In genomic region chr19:2507109-2507508, GRCh38 we compare ENCODE assay signal across 9 cellular contexts. TPM values are rescaled to one million over a fixed set of nuclear protein-coding genes. Genes with fewer than 3 reads are reported as not detected.
DNase-seq lines count a peak whose midpoint lies in the region; ATAC-seq, FAIRE-seq and TF ChIP-seq lines count a peak whose summit lies in the region.
"Had no signal": no experiment of that assay in that cellular context is flagged by ENCODE, and none has a peak within 500 bp of the region (broad histone marks: within the 10 kb centered on the region; RNA-seq: fewer than 3 reads in every experiment).

No MANE protein-coding gene starts in this region.

- ATAC-seq in left colon = peak; percentile 97

- in situ Hi-C loops in GM13977 (cut with MboI; ENCODE audit: low pct_unique_long_range_greater_than_20kb, low sequenced_read_pairs, unreplicated experiment) = no loop called here

- whole genome bisulfite sequencing in adrenal gland, 4 donors = 35 to 45% (median 37%) methylated on average over 11 to 12 of the region's 12 CpGs

- peak; percentile 64 for DNase-seq in GM13977 (ENCODE audit: low spot score)
- peak; percentile 12 to 56 for DNase-seq in NCI-H1930 (lab: John Stamatoyannopoulos, UW)
- peak; percentile 70 for DNase-seq in activated CD4-positive, alpha-beta memory T cell treated with anti-CD3 and anti-CD28 coated beads, Interleukin-2, amount 10 ng/mL, durations not matched to agents 7 days and 5 days
- DNase-seq in left colon = peak; percentile 46 to 59
- no peak for DNase-seq in RCC 7860 (ENCODE audit: low spot score)
- DNase-seq in kidney glomerular epithelial cell (lab: John Stamatoyannopoulos, UW) = no peak
- DNase-seq in left ventricle myocardium inferior = no peak
- DNase-seq in adrenal gland = no peak

- CTCF ChIA-PET in activated CD4-positive, alpha-beta memory T cell treated with anti-CD3 and anti-CD28 coated beads, Interleukin-2, amount 10 ng/mL, durations not matched to agents 7 days and 5 days (lab: Charles Lee) = interaction anchor here (0.5 to 0.7 kb wide), 2 partner anchors 31 to 46 kb away, joined by 4 read pairs; partner anchors contain the start of gene GADD45B

- no peaks in the 10 kb centered on the region for H3K36me3 ChIP-seq in left ventricle myocardium inferior
- no peaks in the 10 kb centered on the region for H3K36me3 ChIP-seq in adrenal gland (replicated peaks in 1 of 2)

- no peak for TF ChIP-seq POLR2A in adrenal gland (IDR thresholded peaks at IDR 0.05)

- peak overlapping the region; percentile 86 for H3K27ac Mint-ChIP-seq in activated CD4-positive, alpha-beta memory T cell treated with anti-CD3 and anti-CD28 coated beads, Interleukin-2, amount 10 ng/mL, durations not matched to agents 7 days and 5 days

- H3K27me3 Mint-ChIP-seq in activated CD4-positive, alpha-beta memory T cell treated with anti-CD3 and anti-CD28 coated beads, Interleukin-2, amount 10 ng/mL, durations not matched to agents 7 days and 5 days = no peaks in the 10 kb centered on the region

- no peak overlapping the region for H3K4me3 ChIP-seq in left ventricle myocardium inferior
- H3K4me3 ChIP-seq in adrenal gland = peak overlapping the region in 1 of 4 donors; percentile 19

- TF ChIP-seq CTCF in GM13977 (IDR thresholded peaks at IDR 0.05; ENCODE audit: extremely low read depth, insufficient read depth, missing control alignments) (no peak), left ventricle myocardium inferior (IDR thresholded peaks at IDR 0.05; ENCODE audit: borderline replicate concordance) (no peak), adrenal gland (IDR thresholded peaks at IDR 0.05) (no peak)

- no peak overlapping the region for H3K27ac ChIP-seq in left ventricle myocardium inferior (replicated peaks)
- no peak overlapping the region for H3K27ac ChIP-seq in adrenal gland
- H3K27ac ChIP-seq: KMS-11 had no signal

- FAIRE-seq in RCC 7860 (lab: Jason Lieb, UNC) = no peak

- H3K36me3 Mint-ChIP-seq in activated CD4-positive, alpha-beta memory T cell treated with anti-CD3 and anti-CD28 coated beads, Interleukin-2, amount 10 ng/mL, durations not matched to agents 7 days and 5 days (ENCODE audit: low read depth) = peaks cover 2% of the 10 kb centered on the region

- H3K4me3 Mint-ChIP-seq in activated CD4-positive, alpha-beta memory T cell treated with anti-CD3 and anti-CD28 coated beads, Interleukin-2, amount 10 ng/mL, durations not matched to agents 7 days and 5 days = peak overlapping the region; percentile 41

- H3K9me3 Mint-ChIP-seq in activated CD4-positive, alpha-beta memory T cell treated with anti-CD3 and anti-CD28 coated beads, Interleukin-2, amount 10 ng/mL, durations not matched to agents 7 days and 5 days = no peaks in the 10 kb centered on the region

- H3K4me1 Mint-ChIP-seq in activated CD4-positive, alpha-beta memory T cell treated with anti-CD3 and anti-CD28 coated beads, Interleukin-2, amount 10 ng/mL, durations not matched to agents 7 days and 5 days = peaks cover 37% of the 10 kb centered on the region

- no peaks in the 10 kb centered on the region for H3K27me3 ChIP-seq in left ventricle myocardium inferior (ENCODE audit: low read depth)
- no peaks in the 10 kb centered on the region for H3K27me3 ChIP-seq in adrenal gland

- H3K9me3 ChIP-seq in left ventricle myocardium inferior (replicated peaks) (no peaks in the 10 kb centered on the region), adrenal gland (replicated peaks in 1 of 3) (no peaks in the 10 kb centered on the region)

- no peaks in the 10 kb centered on the region for H3K4me1 ChIP-seq in left ventricle myocardium inferior
- H3K4me1 ChIP-seq in adrenal gland (replicated peaks in 1 of 2) = no peaks in the 10 kb centered on the region

- POLR2A ChIA-PET in activated CD4-positive, alpha-beta memory T cell treated with anti-CD3 and anti-CD28 coated beads, Interleukin-2, amount 10 ng/mL, durations not matched to agents 7 days and 5 days (lab: Charles Lee) = interaction anchor here (0.5 to 6.2 kb wide), 6 partner anchors 13 to 73 kb away, joined by 3 to 154 read pairs (median 4); partner anchors contain the start of gene GADD45B

- intact Hi-C loops in left colon (cut with DNase I, micrococcal nuclease) = no loop called here
- intact Hi-C loops in left ventricle myocardium inferior (cut with micrococcal nuclease) = no loop called here
- intact Hi-C loops in adrenal gland (cut with DNase I) = no loop called here

RNA-seq across cellular contexts. Expression of gene GADD45B, which starts 31.2 kb away (rescaled TPM):
- 10 to 100 TPM; 52.2 to 54.3 TPM for total RNA-seq in activated CD4-positive, alpha-beta memory T cell treated with anti-CD3 and anti-CD28 coated beads, Interleukin-2, amount 10 ng/mL, durations not matched to agents 7 days and 5 days
- total RNA-seq in left colon (10 to 100 TPM; 44.4 to 53.8 TPM), left ventricle myocardium inferior (34.3 TPM), adrenal gland (100 to 1,000 TPM in 2 of 8 donors, 10 to 100 TPM in 6; 47.0 to 119 (median 74.2) TPM)
- polyA plus RNA-seq in adrenal gland = 100 to 1,000 TPM in 1 of 3 donors, 10 to 100 TPM in 2; 18.3 to 132 (median 81.2) TPM

RNA-seq across cellular contexts. Expression of gene LMNB2, which starts 50.4 kb away (rescaled TPM):
- 10 to 100 TPM; 92.9 to 96.6 TPM for total RNA-seq in activated CD4-positive, alpha-beta memory T cell treated with anti-CD3 and anti-CD28 coated beads, Interleukin-2, amount 10 ng/mL, durations not matched to agents 7 days and 5 days
- total RNA-seq in left colon (10 to 100 TPM; 23.6 to 43.9 TPM), left ventricle myocardium inferior (11.0 TPM), adrenal gland (10 to 100 TPM; 13.0 to 27.2 (median 20.3) TPM)
- 10 to 100 TPM in 2 of 3 donors, 1 to 10 TPM in 1; 8.8 to 24.9 (median 16.1) TPM for polyA plus RNA-seq in adrenal gland

Comparison
In these comparisons a context has a peak if more than half of its experiments do, and no peak if none do; other contexts are left out.
1. DNase-seq: peak in GM13977 (single experiment), NCI-H1930 (2 of 2), activated CD4-positive, alpha-beta memory T cell treated with anti-CD3 and anti-CD28 coated beads, Interleukin-2, amount 10 ng/mL, durations not matched to agents 7 days and 5 days (single experiment) and left colon (2 of 2); none in RCC 7860 (single experiment), kidney glomerular epithelial cell (single experiment), left ventricle myocardium inferior (single experiment) and adrenal gland (0 of 7).